In the genomic region with DNA sequence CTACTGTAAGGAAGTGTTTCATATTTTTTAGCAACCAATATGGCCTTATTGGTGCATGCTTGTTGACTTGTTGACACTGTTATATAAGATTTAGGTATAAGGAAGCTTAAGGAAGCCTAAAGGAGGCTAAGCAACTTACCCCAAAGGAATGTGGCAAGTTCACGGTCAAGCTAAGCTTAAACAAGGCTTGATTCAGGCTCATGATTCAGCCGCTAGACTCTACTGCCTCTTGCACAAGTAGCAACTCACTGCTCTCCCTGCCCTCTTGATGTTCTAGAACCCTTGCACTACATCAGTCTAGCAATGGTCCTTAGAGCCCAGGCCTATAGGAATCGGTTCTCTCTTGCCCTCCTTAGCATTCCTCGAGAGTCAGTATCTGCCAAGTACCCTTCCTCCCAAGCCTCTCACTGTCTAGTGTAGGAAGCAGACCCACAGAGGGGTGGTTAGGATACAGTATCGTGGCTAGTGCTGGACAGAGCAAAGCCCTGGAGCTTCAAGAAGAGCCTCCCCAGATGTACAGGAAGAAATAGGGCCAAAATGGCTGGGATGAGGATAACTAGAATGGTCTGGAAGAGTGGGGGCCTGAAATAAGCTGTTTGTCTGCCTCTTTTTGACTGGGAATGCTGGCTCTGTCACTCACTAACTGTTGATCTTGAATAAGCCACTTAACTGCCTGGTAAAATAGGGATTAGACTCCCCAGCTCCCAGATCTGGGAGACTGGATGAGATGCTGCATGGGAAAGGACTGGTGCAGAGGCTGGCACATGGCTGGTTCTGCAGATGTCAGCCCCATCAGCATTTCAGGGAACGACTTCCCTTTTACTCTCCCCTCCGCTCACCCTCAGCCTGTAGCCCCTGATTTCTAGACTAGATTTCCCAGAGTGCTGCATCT, we compare ENCODE assay signal across 14 cellular contexts.
DNase-seq lines count a peak whose midpoint lies in the region; ATAC-seq, FAIRE-seq and TF ChIP-seq lines count a peak whose summit lies in the region.
"Had no signal": no experiment of that assay in that cellular context is flagged by ENCODE, and none has a peak within 500 bp of the region (broad histone marks: within the 10 kb centered on the region; RNA-seq: fewer than 3 reads in every experiment).

No MANE protein-coding gene starts in this region.

- peaks cover 43% of the 10 kb centered on the region for H3K4me1 Mint-ChIP-seq in neural progenitor cell

- H3K36me3 ChIP-seq in bronchial epithelial cell (ENCODE audit: control insufficient read depth, insufficient read depth, low read length) (no peaks in the 10 kb centered on the region), neural progenitor cell (no peaks in the 10 kb centered on the region), aorta (ENCODE audit: control insufficient read depth in 1 of 2, insufficient read depth in 2 of 2, low read length in 1 of 2) (no peaks in the 10 kb centered on the region)

- H3K79me2 ChIP-seq in neural progenitor cell (ENCODE audit: low read depth), result no peaks in the 10 kb centered on the region

- no peak overlapping the region for H2AFZ ChIP-seq in neural progenitor cell (replicated peaks)

- H3K27ac Mint-ChIP-seq in neural progenitor cell, result no peak overlapping the region

- peaks cover 2% of the 10 kb centered on the region for H3K9me3 Mint-ChIP-seq in neural progenitor cell

- no peaks in the 10 kb centered on the region for H3K9me3 ChIP-seq in neural progenitor cell (ENCODE audit: low read depth)
- no peaks in the 10 kb centered on the region for H3K9me3 ChIP-seq in aorta (ENCODE audit: control insufficient read depth, low read length)
- H3K9me3 ChIP-seq: BLaER1 treated with 17β-estradiol and CSF1 and Interleukin-3, amounts not matched to agents 10 nM and 100 nM had no signal

- H3K4me2 ChIP-seq in neural progenitor cell, result no peak overlapping the region

- peaks cover 2% of the 10 kb centered on the region for H3K36me3 Mint-ChIP-seq in neural progenitor cell

- no peaks in the 10 kb centered on the region for H3K27me3 ChIP-seq in bronchial epithelial cell (ENCODE audit: control insufficient read depth, insufficient read depth, low read length)
- no peaks in the 10 kb centered on the region for H3K27me3 ChIP-seq in neural progenitor cell
- no peaks in the 10 kb centered on the region for H3K27me3 ChIP-seq in aorta (ENCODE audit: control insufficient read depth in 1 of 2, insufficient read depth in 2 of 2, low read length in 1 of 2)
- H3K27me3 ChIP-seq: BLaER1 treated with 17β-estradiol and CSF1 and Interleukin-3, amounts not matched to agents 10 nM and 100 nM had no signal

- H3K4me3 ChIP-seq in bronchial epithelial cell (ENCODE audit: low read depth, low read length) (no peak overlapping the region), neural progenitor cell (no peak overlapping the region), aorta (ENCODE audit: low read length in 2 of 2) (no peak overlapping the region)
- H3K4me3 ChIP-seq: BLaER1 treated with 17β-estradiol and CSF1 and Interleukin-3, amounts not matched to agents 10 nM and 100 nM had no signal

- H3K4me3 Mint-ChIP-seq in neural progenitor cell, result peak overlapping the region; percentile 64

- WGBS in aorta, 2 donors, result 77 to 82% methylated on average over 7 of the region's 7 CpGs

- H3K4me1 ChIP-seq in neural progenitor cell (peaks cover 9% of the 10 kb centered on the region), aorta (ENCODE audit: control insufficient read depth in 1 of 2, insufficient read depth in 2 of 2, low read length in 2 of 2) (no peaks in the 10 kb centered on the region)

- no peak overlapping the region for H3K9ac ChIP-seq in neural progenitor cell
- H3K9ac ChIP-seq: BLaER1 treated with 17β-estradiol and CSF1 and Interleukin-3, amounts not matched to agents 10 nM and 100 nM had no signal

- TF ChIP-seq CTCF in bronchial epithelial cell (IDR thresholded peaks at IDR 0.05; ENCODE audit: insufficient read depth, low read length, severe bottlenecking), result no peak
- TF ChIP-seq CTCF in neural progenitor cell (IDR thresholded peaks at IDR 0.05), result no peak

- no peak for ATAC-seq in aorta (ENCODE audit: low FRiP score)

- intact Hi-C loops in aorta (cut with DNase I), result no loop called here

- FAIRE-seq in bronchial epithelial cell (lab: Jason Lieb, UNC), result peak; percentile 23

- H4K20me1 ChIP-seq in neural progenitor cell (ENCODE audit: low read depth), result no peaks in the 10 kb centered on the region

- peak; percentile 40 for DNase-seq in ELR (ENCODE audit: low read depth)
- peak; percentile 63 to 88 for DNase-seq in NCI-H524 (lab: John Stamatoyannopoulos, UW)
- DNase-seq in bronchial epithelial cell (ENCODE audit: low read depth), result no peak
- no peak for DNase-seq in neural progenitor cell (ENCODE audit: low spot score)
- no peak for DNase-seq in 8988T
- DNase-seq in stimulated activated naive CD4-positive, alpha-beta T cell treated with Interleukin-2 at 50 U/mL for 16 hours (lab: John Stamatoyannopoulos, UW), result no peak
- DNase-seq in aorta, result no peak
- DNase-seq: EL, NCI-H1092, NCI-H1694, NCI-H2107, NCI-H774, SHP77 treated with DMSO at 0.1 percent for 48 hours had no signal

- H3K27ac ChIP-seq in neural progenitor cell (no peak overlapping the region), aorta (ENCODE audit: low read depth in 1 of 2, low read length in 2 of 2) (no peak overlapping the region)
- H3K27ac ChIP-seq: BLaER1 treated with 17β-estradiol and CSF1 and Interleukin-3, amounts not matched to agents 10 nM and 100 nM had no signal

- peaks cover 6% of the 10 kb centered on the region for H3F3A ChIP-seq in neural progenitor cell (ENCODE audit: low read depth)

- peaks cover 6% of the 10 kb centered on the region for H3K27me3 Mint-ChIP-seq in neural progenitor cell (ENCODE audit: insufficient read depth, low read depth)

Comparison
In these comparisons a context has a peak if more than half of its experiments do, and no peak if none do; other contexts are left out.
1. DNase-seq: peak in ELR (single experiment) and NCI-H524 (2 of 2); none in bronchial epithelial cell (single experiment), neural progenitor cell (single experiment), 8988T (single experiment), stimulated activated naive CD4-positive, alpha-beta T cell treated with Interleukin-2 at 50 U/mL for 16 hours (single experiment) and aorta (0 of 2).